Comparison of ENCODE assay signal across 15 cellular contexts in genomic region chr10:15879663-15880062, GRCh38. TPM values are rescaled to one million over a fixed set of nuclear protein-coding genes. Genes with fewer than 3 reads are reported as not detected.
A peak's percentile ranks its signal among the peaks of the same experiment; 100 is the strongest.
DNase-seq lines count a peak whose midpoint lies in the region; ATAC-seq and TF ChIP-seq lines count a peak whose summit lies in the region.
"Had no signal": no experiment of that assay in that cellular context is flagged by ENCODE, and none has a peak within 500 bp of the region (broad histone marks: within the 10 kb centered on the region; RNA-seq: fewer than 3 reads in every experiment).

No MANE protein-coding gene starts in this region.

- H3K18ac ChIP-seq in mesendoderm (ENCODE audit: low read length): no peak overlapping the region

- H3K27me3 ChIP-seq in RWPE2 (ENCODE audit: insufficient read depth, poor library complexity, severe bottlenecking) (no peaks in the 10 kb centered on the region), mesendoderm (ENCODE audit: insufficient read depth, low read length, poor library complexity) (no peaks in the 10 kb centered on the region)

- intact Hi-C loops in left ventricle myocardium superior (cut with micrococcal nuclease): no loop called here

- no peak overlapping the region for H2AK5ac ChIP-seq in mesendoderm (ENCODE audit: low read length)

- no peak overlapping the region for H3K4ac ChIP-seq in mesendoderm (ENCODE audit: low read depth, low read length)

- no peaks in the 10 kb centered on the region for H3K4me1 ChIP-seq in RWPE2 (ENCODE audit: insufficient read depth, poor library complexity, severe bottlenecking)
- no peaks in the 10 kb centered on the region for H3K4me1 ChIP-seq in mesendoderm (ENCODE audit: control insufficient read depth, low read depth, low read length)
- H3K4me1 ChIP-seq: left lung had no signal

- H3K23ac ChIP-seq in mesendoderm (ENCODE audit: low read length): no peak overlapping the region

- no CpG with 5 or more reads among the region's 1 CpG for whole genome bisulfite sequencing in mesendoderm (ENCODE audit: extremely low coverage, insufficient coverage, low lambda C conversion rate)

- H3K56ac ChIP-seq in mesendoderm (ENCODE audit: low read length): no peak overlapping the region

- TF ChIP-seq CTCF in RWPE2 (IDR thresholded peaks at IDR 0.05; ENCODE audit: poor library complexity, severe bottlenecking): no peak

- H2BK15ac ChIP-seq in mesendoderm (replicated peaks; ENCODE audit: low read depth): no peak overlapping the region

- H3K4me2 ChIP-seq in mesendoderm (ENCODE audit: low read length): no peak overlapping the region
- H3K4me2 ChIP-seq: smooth muscle cell had no signal

- H3K27ac ChIP-seq in RWPE2 (ENCODE audit: poor library complexity, severe bottlenecking) (no peak overlapping the region), mesendoderm (ENCODE audit: low read depth, low read length) (no peak overlapping the region)
- H3K27ac ChIP-seq: left lung had no signal

- ATAC-seq in RWPE2 (ENCODE audit: low read depth) (0 out of 3 replicates have a peak, but pooled peaks have one; percentile 14), HG03565 (IDR thresholded peaks at IDR 0.05; ENCODE audit: unreplicated experiment) (no peak), left ventricle myocardium superior (no peak)

- no peak overlapping the region for H2BK120ac ChIP-seq in mesendoderm (ENCODE audit: low read depth, low read length)

- H3K4me3 ChIP-seq in RWPE2 (ENCODE audit: severe bottlenecking) (no peak overlapping the region), mesendoderm (ENCODE audit: low read length) (no peak overlapping the region)
- H3K4me3 ChIP-seq: left lung, smooth muscle cell had no signal

- H2BK5ac ChIP-seq in mesendoderm (ENCODE audit: low read length): no peak overlapping the region

- DNase-seq in DMS53 (lab: John Stamatoyannopoulos, UW): peak; percentile 45
- no peak for DNase-seq in DMS53 treated with DMSO at 0.1 percent for 48 hours (lab: John Stamatoyannopoulos, UW; ENCODE audit: unreplicated experiment)
- DNase-seq in NCI-H2029 (lab: John Stamatoyannopoulos, UW): peak; percentile 43
- DNase-seq in RWPE2 (ENCODE audit: low spot score): no peak
- peak; percentile 51 for DNase-seq in mesendoderm
- no peak for DNase-seq in left ventricle myocardium superior
- no peak for DNase-seq in NK-92 (lab: John Stamatoyannopoulos, UW; ENCODE audit: unreplicated experiment)
- DNase-seq: 8988T; activated CD4-positive, CD25-positive, alpha-beta regulatory T cell; activated T-cell treated with anti-CD3 and anti-CD28 coated beads, Interleukin-2, amount 50 U/mL, for 48 hours; effector memory CD4-positive, alpha-beta T cell; left lung; nephron progenitor cell had no signal

- no peak overlapping the region for H4K8ac ChIP-seq in mesendoderm (ENCODE audit: low read depth, low read length)

- H4K5ac ChIP-seq in mesendoderm (ENCODE audit: low read length): no peak overlapping the region

- H3K9ac ChIP-seq in mesendoderm (ENCODE audit: low read length): no peak overlapping the region

- H3K36me3 ChIP-seq in RWPE2 (ENCODE audit: low read depth) (no peaks in the 10 kb centered on the region), mesendoderm (ENCODE audit: control insufficient read depth, insufficient read depth, low read length) (no peaks in the 10 kb centered on the region)
- H3K36me3 ChIP-seq: left lung had no signal

- H3K79me1 ChIP-seq in mesendoderm (ENCODE audit: low read length): no peaks in the 10 kb centered on the region

- H3K9me3 ChIP-seq in RWPE2 (ENCODE audit: severe bottlenecking): no peaks in the 10 kb centered on the region
- H3K9me3 ChIP-seq: left lung had no signal

- H3K79me2 ChIP-seq in mesendoderm (ENCODE audit: control insufficient read depth, insufficient read depth, low read length): no peaks in the 10 kb centered on the region

RNA-seq across cellular contexts. Expression of gene MINDY3, which starts 19.4 kb away (rescaled TPM):
- polyA plus RNA-seq in mesendoderm (2013, experiment 1 of 2): 13.3 TPM
- 13.2 TPM for polyA plus RNA-seq in mesendoderm (2013, experiment 2 of 2)
- total RNA-seq in left ventricle myocardium superior: 18.5 TPM

Comparison
In these comparisons a context has a peak if more than half of its experiments do, and no peak if none do; other contexts are left out.
1. DNase-seq: peak in DMS53 (single experiment), NCI-H2029 (single experiment) and mesendoderm (single experiment); none in DMS53 treated with DMSO at 0.1 percent for 48 hours (single experiment), RWPE2 (single experiment), left ventricle myocardium superior (single experiment) and NK-92 (single experiment).